Comparison of ENCODE assay signal across 15 cellular contexts in genomic region chr21:45852886-45853400, GRCh38.
"Had no signal": no experiment of that assay in that cellular context is flagged by ENCODE, and none has a peak within 500 bp of the region (broad histone marks: within the 10 kb centered on the region; RNA-seq: fewer than 3 reads in every experiment).

No MANE protein-coding gene starts in this region.

- H3K4me3 ChIP-seq: ascending aorta, breast epithelium had no signal

- H3K27ac ChIP-seq: ascending aorta, breast epithelium, neutrophil, parathyroid adenoma had no signal

- H3K36me3 ChIP-seq: ascending aorta, breast epithelium had no signal

- H3K4me1 ChIP-seq: ascending aorta, breast epithelium, parathyroid adenoma had no signal

- H3K9ac ChIP-seq: parathyroid adenoma had no signal

- H3K9me3 ChIP-seq: ascending aorta, breast epithelium, neutrophil had no signal

- H3K27me3 ChIP-seq: ascending aorta, neutrophil had no signal

- H3K27ac Mint-ChIP-seq: activated CD8-positive, alpha-beta T cell treated with anti-CD3 and anti-CD28 coated beads for 36 hours; activated T-helper 1 cell treated with anti-CD3 and anti-CD28 coated beads, Interleukin-12 subunit alpha, Interleukin-12 subunit beta, Interleukin-2, Interleukin-4 antibody, amounts not matched to agents 30 ng/mL and 10 ng/mL and 1 ng/mL, durations not matched to agents 14 hours and 24 hours and 36 hours; T-helper 17 cell had no signal

- DNase-seq: activated CD4-positive, alpha-beta T cell treated with anti-CD3 and anti-CD28 coated beads for 48 hours; activated CD8-positive, alpha-beta T cell treated with anti-CD3 and anti-CD28 coated beads for 36 hours; activated naive CD4-positive, alpha-beta T cell treated with Interleukin-2 at 50 U/mL for 16 hours; hippocampal formation; SHP77 treated with DMSO at 0.1 percent for 48 hours; stimulated activated CD4-positive, alpha-beta T cell treated with anti-CD3 and anti-CD28 coated beads, Interleukin-4, amount 100 ng/mL, for 24 hours; stimulated activated naive CD4-positive, alpha-beta T cell; T-helper 17 cell; trophoblast cell had no signal

- H3K4me3 Mint-ChIP-seq: activated CD8-positive, alpha-beta T cell treated with anti-CD3 and anti-CD28 coated beads for 36 hours; activated T-helper 1 cell treated with anti-CD3 and anti-CD28 coated beads, Interleukin-12 subunit alpha, Interleukin-12 subunit beta, Interleukin-2, Interleukin-4 antibody, amounts not matched to agents 30 ng/mL and 10 ng/mL and 1 ng/mL, durations not matched to agents 14 hours and 24 hours and 36 hours; T-helper 17 cell had no signal

- ATAC-seq: activated CD8-positive, alpha-beta T cell treated with anti-CD3 and anti-CD28 coated beads for 36 hours; esophagus mucosa; T-helper 17 cell had no signal

- H3K9me3 Mint-ChIP-seq: activated CD8-positive, alpha-beta T cell treated with anti-CD3 and anti-CD28 coated beads for 36 hours; activated T-helper 1 cell treated with anti-CD3 and anti-CD28 coated beads, Interleukin-12 subunit alpha, Interleukin-12 subunit beta, Interleukin-2, Interleukin-4 antibody, amounts not matched to agents 30 ng/mL and 10 ng/mL and 1 ng/mL, durations not matched to agents 14 hours and 24 hours and 36 hours had no signal
